Comparison of ENCODE assay signal across 25 cellular contexts in genomic region chr10:16933799-16934198, GRCh38.
DNase-seq lines count a peak whose midpoint lies in the region; TF ChIP-seq lines count a peak whose summit lies in the region.
"Had no signal": no experiment of that assay in that cellular context is flagged by ENCODE, and none has a peak within 500 bp of the region (broad histone marks: within the 10 kb centered on the region; RNA-seq: fewer than 3 reads in every experiment).

No MANE protein-coding gene starts in this region.

- WGBS in testis, 2 donors = 61 to 63% methylated on average over 4 of the region's 4 CpGs

- no peak overlapping the region for H3K4me2 ChIP-seq in neural progenitor cell
- H3K4me2 ChIP-seq: SK-N-SH had no signal

- peaks cover 13% of the 10 kb centered on the region for H3K36me3 Mint-ChIP-seq in neural progenitor cell
- H3K36me3 Mint-ChIP-seq: natural killer cell treated with Interleukin-12 subunit alpha and Interleukin-12 subunit beta and Interleukin-15 and Interleukin-18, amount 100 ng/mL, for 72 hours had no signal

- H3K27me3 Mint-ChIP-seq in neural progenitor cell (ENCODE audit: insufficient read depth, low read depth) = peaks cover 5% of the 10 kb centered on the region
- H3K27me3 Mint-ChIP-seq: natural killer cell treated with Interleukin-12 subunit alpha and Interleukin-12 subunit beta and Interleukin-15 and Interleukin-18, amount 100 ng/mL, for 72 hours; stimulated activated memory B cell treated with anti-CD40 and anti-IgM and Interleukin-4, amounts not matched to agents 10 μg/mL and 1 μg/mL and 100 μg/mL, for 72 hours had no signal

- H3K79me2 ChIP-seq in neural progenitor cell (ENCODE audit: low read depth) = no peaks in the 10 kb centered on the region

- no peak overlapping the region for H3K9ac ChIP-seq in neural progenitor cell
- H3K9ac ChIP-seq: SK-N-SH had no signal

- peaks cover 35% of the 10 kb centered on the region for H3K4me1 Mint-ChIP-seq in neural progenitor cell
- H3K4me1 Mint-ChIP-seq: stimulated activated memory B cell treated with anti-CD40 and anti-IgM and Interleukin-4, amounts not matched to agents 10 μg/mL and 1 μg/mL and 100 μg/mL, for 72 hours had no signal

- H3K27me3 ChIP-seq in neural progenitor cell (no peaks in the 10 kb centered on the region), testis (no peaks in the 10 kb centered on the region)
- H3K27me3 ChIP-seq: dorsolateral prefrontal cortex, spleen, suprapubic skin, vagina had no signal

- H3K27ac ChIP-seq in neural progenitor cell = no peak overlapping the region
- no peak overlapping the region for H3K27ac ChIP-seq in testis
- H3K27ac ChIP-seq: dorsolateral prefrontal cortex, prostate gland, spleen, suprapubic skin, vagina had no signal

- no peaks in the 10 kb centered on the region for H3F3A ChIP-seq in neural progenitor cell (ENCODE audit: low read depth)

- intact Hi-C loops in testis (cut with DNase I; ENCODE audit: low total_unique reads) = no loop called here

- H3K27ac Mint-ChIP-seq in neural progenitor cell = peak overlapping the region; percentile 16
- H3K27ac Mint-ChIP-seq: activated naive CD4-positive, alpha-beta T cell treated with anti-CD3 and anti-CD28 coated beads for 36 hours; natural killer cell treated with Interleukin-12 subunit alpha and Interleukin-12 subunit beta and Interleukin-15 and Interleukin-18, amount 100 ng/mL, for 72 hours; stimulated activated memory B cell treated with anti-CD40 and anti-IgM and Interleukin-4, amounts not matched to agents 10 μg/mL and 1 μg/mL and 100 μg/mL, for 72 hours had no signal

- DNase-seq in fibroblast of pulmonary artery (ENCODE audit: low read depth) (peak; percentile 47), neural progenitor cell (ENCODE audit: low spot score) (no peak), testis (peak; percentile 53), NCI-H82 (lab: John Stamatoyannopoulos, UW) (no peak), NCI-H526 (lab: John Stamatoyannopoulos, UW) (no peak), NCI-H2081 (lab: John Stamatoyannopoulos, UW) (no peak)
- DNase-seq: activated CD4-positive, alpha-beta T cell treated with anti-CD3 and anti-CD28 coated beads for 4 hours; activated naive CD4-positive, alpha-beta T cell treated with anti-CD3 and anti-CD28 coated beads for 36 hours; caudate nucleus; dorsolateral prefrontal cortex; EL; left colon; NCI-H1092; NCI-H1930; NCI-H69; SK-N-SH; spleen; stimulated activated CD4-positive, alpha-beta T cell treated with anti-CD3 and anti-CD28 coated beads, Interleukin-2, amount 100 ng/mL, for 48 hours; T-helper 2 cell had no signal

- no peak overlapping the region for H2AFZ ChIP-seq in neural progenitor cell (replicated peaks)

- no peaks in the 10 kb centered on the region for H4K20me1 ChIP-seq in neural progenitor cell (ENCODE audit: low read depth)

- TF ChIP-seq CTCF in fibroblast of pulmonary artery (IDR thresholded peaks at IDR 0.05; ENCODE audit: low read length, missing control alignments) (no peak), neural progenitor cell (IDR thresholded peaks at IDR 0.05) (no peak), testis (IDR thresholded peaks at IDR 0.05) (no peak)

- no peak for TF ChIP-seq POLR2A in testis (IDR thresholded peaks at IDR 0.05)

- H3K9me3 ChIP-seq in neural progenitor cell (ENCODE audit: low read depth) (no peaks in the 10 kb centered on the region), testis (no peaks in the 10 kb centered on the region)
- H3K9me3 ChIP-seq: prostate gland, SK-N-SH, spleen, suprapubic skin, vagina had no signal

- no peak overlapping the region for H3K4me3 Mint-ChIP-seq in neural progenitor cell
- H3K4me3 Mint-ChIP-seq: activated naive CD4-positive, alpha-beta T cell treated with anti-CD3 and anti-CD28 coated beads for 36 hours; natural killer cell treated with Interleukin-12 subunit alpha and Interleukin-12 subunit beta and Interleukin-15 and Interleukin-18, amount 100 ng/mL, for 72 hours; stimulated activated memory B cell treated with anti-CD40 and anti-IgM and Interleukin-4, amounts not matched to agents 10 μg/mL and 1 μg/mL and 100 μg/mL, for 72 hours had no signal

- H3K4me1 ChIP-seq in neural progenitor cell (peaks cover 9% of the 10 kb centered on the region), testis (no peaks in the 10 kb centered on the region)
- H3K4me1 ChIP-seq: prostate gland, spleen, suprapubic skin, vagina had no signal

- H3K9me3 Mint-ChIP-seq in neural progenitor cell = peaks cover 10% of the 10 kb centered on the region
- H3K9me3 Mint-ChIP-seq: activated naive CD4-positive, alpha-beta T cell treated with anti-CD3 and anti-CD28 coated beads for 36 hours; natural killer cell treated with Interleukin-12 subunit alpha and Interleukin-12 subunit beta and Interleukin-15 and Interleukin-18, amount 100 ng/mL, for 72 hours; stimulated activated memory B cell treated with anti-CD40 and anti-IgM and Interleukin-4, amounts not matched to agents 10 μg/mL and 1 μg/mL and 100 μg/mL, for 72 hours had no signal

- H3K4me3 ChIP-seq in fibroblast of pulmonary artery (replicated peaks; ENCODE audit: low read depth, low read length) (no peak overlapping the region), neural progenitor cell (no peak overlapping the region), testis (no peak overlapping the region)
- H3K4me3 ChIP-seq: dorsolateral prefrontal cortex, prostate gland, spleen, suprapubic skin, vagina had no signal

- H3K36me3 ChIP-seq in neural progenitor cell (no peaks in the 10 kb centered on the region), testis (ENCODE audit: low read depth, missing control alignments) (no peaks in the 10 kb centered on the region)
- H3K36me3 ChIP-seq: prostate gland, spleen, suprapubic skin, vagina had no signal

TF ChIP-seq in PFSK-1, 5 proteins besides CTCF, POLR2A, EP300 and RAD21:
- TF ChIP-seq FOXP2 (optimal IDR thresholded peaks at IDR 0.05; ENCODE audit: borderline replicate concordance, extremely low read depth, extremely low read length, insufficient read depth) (peak; percentile 84), POLR2AphosphoS5 (IDR thresholded peaks at IDR 0.05; ENCODE audit: low read depth, low read length) (no peak)

Comparison
In these comparisons a context has a peak if more than half of its experiments do, and no peak if none do; other contexts are left out.
1. DNase-seq: peak in fibroblast of pulmonary artery (single experiment) and testis (single experiment); none in neural progenitor cell (single experiment), NCI-H82 (single experiment), NCI-H526 (0 of 2) and NCI-H2081 (0 of 2).